Comparison of ENCODE assay signal across 10 cellular contexts in genomic region chr7:50657341-50657873, GRCh38.
A peak's percentile ranks its signal among the peaks of the same experiment; 100 is the strongest.
DNase-seq lines count a peak whose midpoint lies in the region; ATAC-seq and TF ChIP-seq lines count a peak whose summit lies in the region.
"Had no signal": no experiment of that assay in that cellular context is flagged by ENCODE, and none has a peak within 500 bp of the region (broad histone marks: within the 10 kb centered on the region; RNA-seq: fewer than 3 reads in every experiment).

No MANE protein-coding gene starts in this region.

- H3K27me3 ChIP-seq in body of pancreas (no peaks in the 10 kb centered on the region), right cardiac atrium (ENCODE audit: control insufficient read depth, insufficient read depth) (no peaks in the 10 kb centered on the region), sigmoid colon (no peaks in the 10 kb centered on the region)

- ATAC-seq in body of pancreas (peak; percentile 55), right cardiac atrium (peak; percentile 71 to 75), HG02763 (IDR thresholded peaks at IDR 0.05; ENCODE audit: unreplicated experiment) (no peak)

- H3K4me3 ChIP-seq in AG10803 (ENCODE audit: low read length) (no peak overlapping the region), body of pancreas (no peak overlapping the region), right cardiac atrium (ENCODE audit: low read length) (no peak overlapping the region), sigmoid colon (no peak overlapping the region)

- peak; percentile 40 for TF ChIP-seq CTCF in AG10803 (conservative IDR thresholded peaks at IDR 0.05; ENCODE audit: low read length)
- TF ChIP-seq CTCF in body of pancreas (IDR thresholded peaks at IDR 0.05) = no peak
- peak in 1 of 4 experiments; percentile 29 for TF ChIP-seq CTCF in sigmoid colon (IDR thresholded peaks at IDR 0.05)

- TF ChIP-seq POLR2A in body of pancreas (IDR thresholded peaks at IDR 0.05) = no peak
- TF ChIP-seq POLR2A in sigmoid colon (IDR thresholded peaks at IDR 0.05) = no peak

- DNase-seq in AG10803 (ENCODE audit: low read depth) (peak; percentile 84), body of pancreas (peak in 2 of 4 donors; percentile 44 to 51), right cardiac atrium (peak in 2 of 3 donors; percentile 69 to 88), sigmoid colon (peak; percentile 95), HuH-7.5 (ENCODE audit: low spot score) (no peak), middle frontal gyrus (ENCODE audit: extremely low spot score, low spot score) (no peak)
- no peak for DNase-seq in activated CD4-positive, alpha-beta T cell treated with anti-CD3 and anti-CD28 coated beads for 4 hours
- DNase-seq: cortex of kidney, NCI-H2171 treated with DMSO at 0.1 percent for 48 hours had no signal

- peak; percentile 87 to 99 (median 97) for TF ChIP-seq EP300 in sigmoid colon (IDR thresholded peaks at IDR 0.05)

- intact Hi-C loops in body of pancreas (cut with DNase I) = no loop called here
- intact Hi-C loops in right cardiac atrium (cut with DNase I) = no loop called here
- intact Hi-C loops in sigmoid colon (cut with DNase I) = loop anchor here (1.0 to 5.0 kb wide), 3 partner anchors 40 to 155 kb away; no protein-coding TSS in a partner anchor

- H3K4me1 ChIP-seq in body of pancreas (peaks cover 19% of the 10 kb centered on the region), right cardiac atrium (ENCODE audit: control insufficient read depth, insufficient read depth, low read length) (peaks cover 45% of the 10 kb centered on the region), sigmoid colon (peaks cover 0 to 73% (median 65%) of the 10 kb centered on the region in 4 donors)

- H3K27ac ChIP-seq in body of pancreas (peak overlapping the region in 3 of 4 donors; percentile 39 to 46 (median 41)), right cardiac atrium (ENCODE audit: low read length) (peak overlapping the region; percentile 87), sigmoid colon (peak overlapping the region; percentile 72 to 88 (median 84))

- no peaks in the 10 kb centered on the region for H3K9me3 ChIP-seq in body of pancreas
- no peaks in the 10 kb centered on the region for H3K9me3 ChIP-seq in right cardiac atrium (ENCODE audit: control insufficient read depth, low read length)
- H3K9me3 ChIP-seq in sigmoid colon = no peaks in the 10 kb centered on the region

- H3K36me3 ChIP-seq in body of pancreas (replicated peaks in 1 of 2; ENCODE audit: insufficient read depth in 1 of 2, low read depth in 2 of 2) (peaks cover 0 to 9% of the 10 kb centered on the region in 2 donors), sigmoid colon (peaks cover 0 to 17% (median 2%) of the 10 kb centered on the region in 4 donors)

- WGBS in body of pancreas, 2 donors = 60 to 64% methylated on average over 9 of the region's 9 CpGs
- 11% methylated on average over 9 of the region's 9 CpGs for WGBS in right cardiac atrium
- 69 to 77% methylated on average over 9 of the region's 9 CpGs for WGBS in sigmoid colon, 2 donors

Comparison
In these comparisons a context has a peak if more than half of its experiments do, and no peak if none do; other contexts are left out.
1. DNase-seq: peak in AG10803 (single experiment), right cardiac atrium (2 of 3) and sigmoid colon (single experiment); none in HuH-7.5 (single experiment), activated CD4-positive, alpha-beta T cell treated with anti-CD3 and anti-CD28 coated beads for 4 hours (0 of 2) and middle frontal gyrus (single experiment).
2. Peak in every context shown above with its lines, with median percentiles within 50 percentile points of each other: H3K27ac ChIP-seq.